In the genomic region with DNA sequence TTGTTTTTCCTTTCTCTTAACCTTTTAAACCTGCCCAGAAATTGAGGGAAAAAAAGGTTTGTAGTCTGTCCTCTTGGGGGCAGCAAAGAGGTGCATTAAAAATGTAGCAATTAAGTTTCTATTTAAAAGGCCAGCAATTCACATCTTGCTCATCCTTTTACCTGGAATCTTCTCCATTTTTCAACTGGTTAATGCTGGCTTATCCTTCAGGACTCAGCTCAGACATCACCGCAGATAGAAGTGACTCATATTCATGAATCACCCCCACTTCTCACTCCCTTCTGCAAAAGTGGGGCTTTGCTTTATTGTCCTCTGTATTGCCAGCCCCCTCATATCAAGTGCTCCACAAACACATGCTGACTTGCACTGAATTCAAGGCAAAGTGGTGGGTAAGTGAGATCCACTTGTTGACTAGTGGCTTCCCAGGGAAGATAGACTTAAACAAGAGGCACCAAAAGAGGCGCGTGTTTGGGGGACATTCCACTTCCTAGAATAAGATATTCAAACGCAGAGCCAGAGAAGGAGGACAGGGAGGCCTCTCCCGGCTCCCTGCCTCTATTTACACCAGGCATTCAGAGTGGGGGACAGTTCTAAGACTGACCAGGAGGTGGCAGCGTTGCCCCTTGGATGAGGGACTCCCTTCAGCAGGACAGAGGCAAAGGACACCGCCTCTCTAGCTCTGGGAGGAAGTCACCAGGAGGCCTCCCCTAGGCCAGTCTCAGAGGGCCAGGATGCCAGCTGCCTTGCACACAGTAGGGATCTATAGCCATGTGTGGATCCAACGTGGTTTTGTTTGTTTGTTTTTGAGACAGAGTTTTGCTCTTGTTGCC, we compare ENCODE assay signal across 8 cellular contexts. TPM values are rescaled to one million over a fixed set of nuclear protein-coding genes. Genes with fewer than 3 reads are reported as not detected.
DNase-seq lines count a peak whose midpoint lies in the region; TF ChIP-seq lines count a peak whose summit lies in the region.

No MANE protein-coding gene starts in this region.

- H2AFZ ChIP-seq in GM23248 (peak overlapping the region; percentile 23; the same call in 1 of the 2 replicates), SU-DHL-6 (ENCODE audit: low read depth, low read length, severe bottlenecking) (no peak overlapping the region)

- H3K36me3 Mint-ChIP-seq in progenitor cell of endocrine pancreas (ENCODE audit: insufficient read depth): no peaks in the 10 kb centered on the region

- no peak for TF ChIP-seq POLR2A in uterus (IDR thresholded peaks at IDR 0.05)

- no peak overlapping the region for H3K4me3 Mint-ChIP-seq in progenitor cell of endocrine pancreas (ENCODE audit: low read depth)

- peaks cover 2% of the 10 kb centered on the region for H3K4me1 Mint-ChIP-seq in progenitor cell of endocrine pancreas (ENCODE audit: low read depth)

- H3K27ac Mint-ChIP-seq in progenitor cell of endocrine pancreas: no peak overlapping the region

- H3K79me2 ChIP-seq in GM23248 (ENCODE audit: insufficient read depth): no peaks in the 10 kb centered on the region
- H3K79me2 ChIP-seq in SU-DHL-6 (ENCODE audit: insufficient read depth, low read length): no peaks in the 10 kb centered on the region

- H3K27ac ChIP-seq in GM23248 (no peak overlapping the region), SU-DHL-6 (ENCODE audit: low read depth, low read length) (no peak overlapping the region), uterus (peak overlapping the region; percentile 76 to 88)

- H3K4me2 ChIP-seq in GM23248 (ENCODE audit: unreplicated experiment) (no peak overlapping the region), SU-DHL-6 (ENCODE audit: low read depth, low read length, poor library complexity, severe bottlenecking) (no peak overlapping the region)

- H3K4me3 ChIP-seq in GM23248 (no peak overlapping the region), SU-DHL-6 (ENCODE audit: insufficient read depth, low read length, poor library complexity, severe bottlenecking) (no peak overlapping the region), uterus (no peak overlapping the region)

- no peak overlapping the region for H3K9ac ChIP-seq in GM23248
- no peak overlapping the region for H3K9ac ChIP-seq in SU-DHL-6 (ENCODE audit: low read length)

- H3K4me1 ChIP-seq in GM23248 (ENCODE audit: insufficient read depth) (no peaks in the 10 kb centered on the region), uterus (no peaks in the 10 kb centered on the region)

- H3K9me3 ChIP-seq in GM23248 (ENCODE audit: low read depth) (no peaks in the 10 kb centered on the region), SU-DHL-6 (ENCODE audit: insufficient read depth, low read length) (no peaks in the 10 kb centered on the region), uterus (no peaks in the 10 kb centered on the region)

- 22 to 23% methylated on average over 8 of the region's 8 CpGs for WGBS in GM23248 (ENCODE audit: low coverage in 1 of 2, low lambda C conversion rate in 2 of 2, missing lambda C conversion rate in 2 of 2), 2 experiments

- H3K27me3 ChIP-seq in GM23248 (replicated peaks; ENCODE audit: insufficient read depth) (no peaks in the 10 kb centered on the region), SU-DHL-6 (ENCODE audit: low read length) (no peaks in the 10 kb centered on the region), uterus (no peaks in the 10 kb centered on the region)

- intact Hi-C loops in cardiac septum (cut with DNase I): loop anchor here (1.0 to 2.0 kb wide), 2 partner anchors 58 to 312 kb away; no protein-coding TSS in a partner anchor
- intact Hi-C loops in uterus (cut with DNase I; ENCODE audit: low total_unique reads): loop anchor here (2.0 to 10.0 kb wide), 3 partner anchors 50 to 700 kb away; a partner anchor contains a TSS

- H3K9me2 ChIP-seq in GM23248 (ENCODE audit: insufficient read depth) (no peaks in the 10 kb centered on the region), SU-DHL-6 (replicated peaks; ENCODE audit: insufficient read depth, low read length) (no peaks in the 10 kb centered on the region)

- in situ Hi-C loops in GM23248 (cut with MboI): loop anchor here (5.0 to 25.0 kb wide), 2 partner anchors 313 to 703 kb away; a partner anchor contains a TSS

- peaks cover 3% of the 10 kb centered on the region for H3K27me3 Mint-ChIP-seq in progenitor cell of endocrine pancreas

- no peaks in the 10 kb centered on the region for H3K9me3 Mint-ChIP-seq in progenitor cell of endocrine pancreas (ENCODE audit: low read depth)

- DNase-seq in DMS53 (lab: John Stamatoyannopoulos, UW) (peak; percentile 89), GM23248 (peak; percentile 79), NCI-H1048 (lab: John Stamatoyannopoulos, UW) (peak; percentile 67), cardiac septum (ENCODE audit: low spot score) (peak; percentile 93), progenitor cell of endocrine pancreas (ENCODE audit: low spot score, unreplicated experiment) (peak; percentile 86), uterus (peak; percentile 91 to 92)
- DNase-seq in activated naive CD8-positive, alpha-beta T cell treated with anti-CD3 and anti-CD28 coated beads, Interleukin-2, amount 50 U/mL, for 16 hours (ENCODE audit: low read depth, low spot score): peak; percentile 30

- peaks cover 7% of the 10 kb centered on the region for H3F3A ChIP-seq in GM23248 (ENCODE audit: insufficient read depth)
- no peaks in the 10 kb centered on the region for H3F3A ChIP-seq in SU-DHL-6 (ENCODE audit: insufficient read depth)

- TF ChIP-seq CTCF in SU-DHL-6 (IDR thresholded peaks at IDR 0.05; ENCODE audit: insufficient read depth, low read length, poor library complexity, severe bottlenecking) (peak; percentile 42), progenitor cell of endocrine pancreas (IDR thresholded peaks at IDR 0.05; ENCODE audit: unreplicated experiment) (peak; percentile 88), uterus (IDR thresholded peaks at IDR 0.05) (peak; percentile 87 to 96 (median 92))

- H3K36me3 ChIP-seq in GM23248 (ENCODE audit: low read depth): no peaks in the 10 kb centered on the region
- H3K36me3 ChIP-seq in SU-DHL-6 (ENCODE audit: low read length): no peaks in the 10 kb centered on the region
- H3K36me3 ChIP-seq in uterus: no peaks in the 10 kb centered on the region

- no peaks in the 10 kb centered on the region for H4K20me1 ChIP-seq in GM23248 (ENCODE audit: insufficient read depth)
- no peaks in the 10 kb centered on the region for H4K20me1 ChIP-seq in SU-DHL-6 (ENCODE audit: low read depth, low read length)

RNA-seq across cellular contexts. Expression of a gene that starts 23.2 kb away (rescaled TPM):
- not detected in 2 replicates for total RNA-seq in GM23248 (2014; rRNA removed; shearing (Covaris generic))
- not detected in 2 replicates for polyA plus RNA-seq in GM23248 (2016; fragmentation: Nextera tagmentation; extraction: Ambion mirVana)
- total RNA-seq in cardiac septum: not detected
- 0.81 and 1.2 TPM in 2 replicates for total RNA-seq in progenitor cell of endocrine pancreas
- total RNA-seq in uterus: 1 to 10 TPM in 2 of 4 donors, under 1 TPM in 1, not detected in 1; 0.27 to 1.8 (median 1.7) TPM

Comparison
In these comparisons a context has a peak if more than half of its experiments do, and no peak if none do; other contexts are left out.
1. DNase-seq: peak in every context shown above with its lines; median percentile 93 in cardiac septum; 92 in uterus; 89 in DMS53; 86 in progenitor cell of endocrine pancreas; 79 in GM23248; 67 in NCI-H1048; 30 in activated naive CD8-positive, alpha-beta T cell treated with anti-CD3 and anti-CD28 coated beads, Interleukin-2, amount 50 U/mL, for 16 hours.
2. H3K27ac ChIP-seq: peak in uterus (2 of 2); none in GM23248 (single experiment) and SU-DHL-6 (single experiment).
3. CTCF ChIP-seq: peak in every context shown above with its lines; median percentile 92 in uterus; 88 in progenitor cell of endocrine pancreas; 42 in SU-DHL-6.